27 cellular contexts compared by ENCODE assay signal in the genomic region with DNA sequence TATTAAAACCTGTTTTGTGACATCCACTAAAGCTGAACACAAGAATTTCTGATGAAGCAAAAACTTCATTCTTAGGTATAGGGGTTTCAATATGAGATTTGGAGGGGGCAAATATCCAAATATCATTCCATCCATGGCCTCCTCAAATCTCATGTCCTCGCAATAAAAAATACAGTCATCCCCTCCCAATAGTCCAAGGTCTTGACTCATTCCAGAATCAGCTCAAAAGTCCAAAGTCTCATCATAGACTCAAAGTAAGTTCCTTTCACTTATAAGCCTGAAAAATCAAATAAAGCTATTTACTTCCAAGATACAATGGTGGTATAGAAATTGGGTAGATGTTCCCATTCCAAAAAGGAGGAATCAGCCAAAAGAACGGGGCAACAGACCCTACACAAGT.
"Had no signal": no experiment of that assay in that cellular context is flagged by ENCODE, and none has a peak within 500 bp of the region (broad histone marks: within the 10 kb centered on the region; RNA-seq: fewer than 3 reads in every experiment).

No MANE protein-coding gene starts in this region.

- H3K27me3 ChIP-seq: stomach, suprapubic skin, testis, thyroid gland, tibial artery, tibial nerve, transverse colon, upper lobe of left lung, upper lobe of right lung, uterus, vagina had no signal

- H3K9me3 ChIP-seq: stomach, suprapubic skin, testis, thoracic aorta, thyroid gland, tibial artery, tibial nerve, transverse colon, upper lobe of left lung, upper lobe of right lung, uterus, vagina had no signal

- H3K36me3 ChIP-seq: stomach, suprapubic skin, thoracic aorta, thyroid gland, tibial artery, tibial nerve, transverse colon, upper lobe of left lung, upper lobe of right lung, uterus, vagina had no signal

- DNase-seq: stimulated activated CD4-positive, alpha-beta T cell treated with anti-CD3 and anti-CD28 coated beads, Interleukin-2, amount 100 ng/mL, for 48 hours; stimulated activated CD4-positive, alpha-beta T cell treated with anti-CD3 and anti-CD28 coated beads, Interleukin-4, amount 100 ng/mL, for 1 hour; stimulated activated CD4-positive, alpha-beta T cell treated with anti-CD3 and anti-CD28 coated beads, Interleukin-4, amount 100 ng/mL, for 24 hours; stimulated activated CD4-positive, alpha-beta T cell treated with anti-CD3 and anti-CD28 coated beads, Interleukin-4, amount 100 ng/mL, for 4 hours; stimulated activated CD8-positive, alpha-beta memory T cell treated with anti-CD3 and anti-CD28 coated beads, Interleukin-4, amount 100 ng/mL, for 48 hours; stimulated activated naive B cell treated with anti-CD40 and anti-IgM and Interleukin-4, amounts not matched to agents 10 μg/mL and 1 μg/mL and 100 μg/mL, for 72 hours; stimulated activated naive CD4-positive, alpha-beta T cell; stimulated activated naive CD4-positive, alpha-beta T cell treated with Interleukin-2 at 50 U/mL for 16 hours; stimulated activated naive CD8-positive, alpha-beta T cell treated with anti-CD3 and anti-CD28 coated beads, Interleukin-15, amount 100 ng/mL, for 72 hours; stimulated activated naive CD8-positive, alpha-beta T cell treated with anti-CD3 and anti-CD28 coated beads, Interleukin-15, Interleukin-2, amounts not matched to agents 100 U/mL and 50 U/mL, for 24 hours; stomach; substantia nigra; testis; thyroid gland; tibial artery; transverse colon; trophoblast cell; upper lobe of left lung; upper lobe of right lung; uterus had no signal

- H3K27ac ChIP-seq: stomach, suprapubic skin, testis, thyroid gland, tibial artery, tibial nerve, transverse colon, upper lobe of left lung, upper lobe of right lung, uterus, vagina had no signal

- H3K4me1 ChIP-seq: suprapubic skin, testis, upper lobe of right lung, uterus, vagina had no signal

- H3K4me3 ChIP-seq: stomach, suprapubic skin, testis, thoracic aorta, thyroid gland, tibial artery, tibial nerve, transverse colon, upper lobe of left lung, upper lobe of right lung, uterus, vagina had no signal

- ATAC-seq: stimulated activated effector memory CD8-positive, alpha-beta T cell treated with anti-CD3 and anti-CD28 coated beads, Interleukin-12 subunit alpha, Interleukin-12 subunit beta, amount 100 ng/mL, for 72 hours; stimulated activated memory B cell treated with anti-CD40 and anti-IgM and Interleukin-4, amounts not matched to agents 10 μg/mL and 1 μg/mL and 100 μg/mL, for 72 hours; stimulated activated naive B cell treated with anti-CD40 and anti-IgM and Interleukin-4, amounts not matched to agents 10 μg/mL and 1 μg/mL and 100 μg/mL, for 72 hours; stimulated activated naive CD8-positive, alpha-beta T cell treated with anti-CD3 and anti-CD28 coated beads, Interleukin-15, amount 100 ng/mL, for 72 hours; stimulated activated naive CD8-positive, alpha-beta T cell treated with anti-CD3 and anti-CD28 coated beads, Interleukin-15, Interleukin-2, amounts not matched to agents 100 U/mL and 50 U/mL, for 24 hours; upper lobe of right lung had no signal

- FAIRE-seq: urothelium cell line had no signal
